In the genomic region with DNA sequence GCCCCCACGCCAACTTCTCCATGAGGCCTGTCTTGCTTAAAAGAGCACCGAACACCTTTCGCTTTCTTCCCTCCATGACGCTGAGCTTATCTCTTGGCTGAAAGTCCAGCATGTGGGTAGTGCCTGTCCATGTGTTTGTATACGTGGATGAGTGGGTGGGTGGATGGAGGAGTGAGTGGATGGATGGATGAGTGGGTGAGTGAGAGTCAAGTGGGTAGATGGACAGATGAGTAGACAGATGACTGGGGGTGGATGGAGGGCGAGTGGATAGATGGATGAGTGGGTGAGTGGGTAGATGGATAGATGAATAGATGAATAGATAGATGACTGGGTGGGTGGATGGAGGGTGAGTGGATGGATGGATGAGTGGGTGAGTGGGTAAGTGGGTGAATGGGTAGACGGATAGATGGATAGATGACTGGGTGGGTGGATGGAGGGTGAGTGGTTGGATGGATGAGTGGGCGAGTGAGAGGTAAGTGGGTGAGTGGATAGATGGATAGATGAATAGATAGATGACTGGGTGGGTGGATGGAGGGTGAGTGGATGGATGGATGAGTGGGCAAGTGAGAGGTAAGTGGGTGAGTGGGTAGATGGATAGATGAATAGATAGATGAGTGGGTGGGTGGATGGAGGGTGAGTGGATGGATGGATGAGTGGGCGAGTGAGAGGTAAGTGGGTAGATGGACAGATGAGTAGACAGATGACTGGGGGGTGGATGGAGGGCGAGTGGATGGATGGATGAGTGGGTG, we compare ENCODE assay signal across 1 cellular context.
TF ChIP-seq lines count a peak whose summit lies in the region.

No MANE protein-coding gene starts in this region.

TF ChIP-seq in K562, 482 proteins besides CTCF, POLR2A, EP300 and RAD21:
- TF ChIP-seq, protein P1, sequence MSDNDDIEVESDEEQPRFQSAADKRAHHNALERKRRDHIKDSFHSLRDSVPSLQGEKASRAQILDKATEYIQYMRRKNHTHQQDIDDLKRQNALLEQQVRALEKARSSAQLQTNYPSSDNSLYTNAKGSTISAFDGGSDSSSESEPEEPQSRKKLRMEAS (CRISPR knock-in tag; IDR thresholded peaks at IDR 0.05) = peak; percentile 48; the same call in 1 of the 2 replicates
TF ChIP-seq in K562: peak in this region for 1; not testable (repeated sequence) for 481.
